Comparison of ENCODE assay signal across 16 cellular contexts in the genomic region with DNA sequence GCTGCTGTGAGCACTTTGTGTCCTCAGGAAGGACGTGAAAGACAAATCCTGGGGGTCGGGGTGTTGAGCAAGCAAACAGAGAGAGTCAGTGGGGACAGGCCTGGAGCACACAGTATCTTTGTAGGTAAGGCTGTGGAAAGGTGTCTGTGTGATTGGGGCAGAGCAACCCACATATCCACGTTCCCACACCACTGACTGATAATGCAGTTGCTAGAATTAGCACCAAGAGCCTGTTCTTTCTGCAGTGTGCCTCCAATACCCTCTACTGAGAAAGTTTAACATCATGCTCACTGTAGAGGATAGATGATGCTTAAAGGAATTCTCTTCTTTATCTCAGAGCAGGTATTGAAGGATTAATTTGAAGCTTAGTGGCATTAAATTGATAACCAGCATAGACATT.
DNase-seq lines count a peak whose midpoint lies in the region; ATAC-seq and TF ChIP-seq lines count a peak whose summit lies in the region.
"Had no signal": no experiment of that assay in that cellular context is flagged by ENCODE, and none has a peak within 500 bp of the region (broad histone marks: within the 10 kb centered on the region; RNA-seq: fewer than 3 reads in every experiment).

No MANE protein-coding gene starts in this region.

- TF ChIP-seq EP300 in esophagus muscularis mucosa (IDR thresholded peaks at IDR 0.05) (no peak), sigmoid colon (IDR thresholded peaks at IDR 0.05) (no peak)

- H3K9me3 Mint-ChIP-seq in naive thymus-derived CD4-positive, alpha-beta T cell = peaks cover 0 to 1% (median 0%) of the 10 kb centered on the region in 11 donors
- H3K9me3 Mint-ChIP-seq: CD8-positive, alpha-beta T cell had no signal

- no peaks in the 10 kb centered on the region for H3K27me3 ChIP-seq in IMR-90 (ENCODE audit: control insufficient read depth, insufficient read depth, low read length)
- H3K27me3 ChIP-seq in esophagus muscularis mucosa = no peaks in the 10 kb centered on the region
- no peaks in the 10 kb centered on the region for H3K27me3 ChIP-seq in sigmoid colon
- no peaks in the 10 kb centered on the region for H3K27me3 ChIP-seq in naive thymus-derived CD4-positive, alpha-beta T cell (ENCODE audit: control insufficient read depth in 2 of 2, insufficient read depth in 2 of 2, low read length in 2 of 2)
- H3K27me3 ChIP-seq: BE2C had no signal

- TF ChIP-seq POLR2A in IMR-90 (IDR thresholded peaks at IDR 0.05; ENCODE audit: low read depth, low read length) (no peak), esophagus muscularis mucosa (IDR thresholded peaks at IDR 0.05; ENCODE audit: low read depth) (no peak), sigmoid colon (IDR thresholded peaks at IDR 0.05) (no peak)

- H4K5ac ChIP-seq in IMR-90 (ENCODE audit: low read depth, low read length) = no peak overlapping the region

- intact Hi-C loops in IMR-90 (cut with micrococcal nuclease) = no loop called here
- intact Hi-C loops in esophagus muscularis mucosa (cut with DNase I) = no loop called here
- intact Hi-C loops in sigmoid colon (cut with DNase I) = loop anchor here (5.0 kb wide), 1 partner anchor 224 kb away; no protein-coding TSS in a partner anchor
- intact Hi-C loops in naive thymus-derived CD4-positive, alpha-beta T cell (cut with micrococcal nuclease) = no loop called here

- H3K18ac ChIP-seq in IMR-90 (ENCODE audit: low read depth, low read length) = no peak overlapping the region

- peaks cover 13% of the 10 kb centered on the region for H3K9me1 ChIP-seq in IMR-90 (ENCODE audit: insufficient read depth, low read length)

- H3K14ac ChIP-seq in IMR-90 (replicated peaks; ENCODE audit: low read depth, low read length) = peak overlapping the region; percentile 45; the same call in 1 of the 2 replicates

- peak overlapping the region; percentile 23; the same call in 1 of the 2 replicates for H2BK20ac ChIP-seq in IMR-90 (ENCODE audit: low read depth, low read length)

- no peak overlapping the region for H3K56ac ChIP-seq in IMR-90 (ENCODE audit: extremely low read depth, insufficient read depth, low read length)

- no peak overlapping the region for H3K23ac ChIP-seq in IMR-90 (ENCODE audit: low read depth, low read length)

- H3K36me3 Mint-ChIP-seq in naive thymus-derived CD4-positive, alpha-beta T cell = peaks cover 0 to 12% (median 9%) of the 10 kb centered on the region in 5 donors

- H3K4me3 ChIP-seq in IMR-90 (ENCODE audit: insufficient read depth, low read depth, low read length) (no peak overlapping the region), esophagus muscularis mucosa (peak overlapping the region in 1 of 4 donors; percentile 8), sigmoid colon (no peak overlapping the region)
- no peak overlapping the region for H3K4me3 ChIP-seq in naive thymus-derived CD4-positive, alpha-beta T cell (ENCODE audit: low read length)
- H3K4me3 ChIP-seq: A549, GM23338 had no signal

- peak overlapping the region; percentile 38 for H3K27ac ChIP-seq in C4-2B
- no peak overlapping the region for H3K27ac ChIP-seq in IMR-90 (ENCODE audit: insufficient read depth, low read length)
- peak overlapping the region; percentile 84 to 86 (median 86) for H3K27ac ChIP-seq in esophagus muscularis mucosa (replicated peaks in 1 of 4)
- H3K27ac ChIP-seq in sigmoid colon = peak overlapping the region; percentile 74 to 84 (median 78)
- H3K27ac ChIP-seq in naive thymus-derived CD4-positive, alpha-beta T cell (ENCODE audit: low read depth, low read length) = no peak overlapping the region
- H3K27ac ChIP-seq: A549 had no signal

- CTCF ChIA-PET in IMR-90 (lab: Yijun Ruan, JAX) = interaction anchor here (1.0 kb wide), 1 partner anchor 13 kb away, joined by 3 read pairs; no protein-coding TSS in a partner anchor
- CTCF ChIA-PET in naive thymus-derived CD4-positive, alpha-beta T cell (lab: Charles Lee) = no interaction called here

- H3K9ac ChIP-seq in IMR-90 (ENCODE audit: low read depth, low read length) = no peak overlapping the region

- H3K4me3 Mint-ChIP-seq in naive thymus-derived CD4-positive, alpha-beta T cell = no peak overlapping the region
- H3K4me3 Mint-ChIP-seq: CD14-positive monocyte; CD8-positive, alpha-beta T cell; GM23338 had no signal

- peaks cover 2% of the 10 kb centered on the region; the same call in 1 of the 2 replicates for H3K4me1 ChIP-seq in IMR-90 (ENCODE audit: control insufficient read depth, insufficient read depth, low read length)
- H3K4me1 ChIP-seq in esophagus muscularis mucosa = peaks cover 5 to 54% (median 34%) of the 10 kb centered on the region in 4 donors
- peaks cover 0 to 27% (median 19%) of the 10 kb centered on the region in 4 donors for H3K4me1 ChIP-seq in sigmoid colon
- H3K4me1 ChIP-seq in naive thymus-derived CD4-positive, alpha-beta T cell (ENCODE audit: control insufficient read depth in 2 of 2, insufficient read depth in 2 of 2, low read length in 2 of 2) = no peaks in the 10 kb centered on the region
- H3K4me1 ChIP-seq: BE2C had no signal

- no peak overlapping the region for H3K4me2 ChIP-seq in IMR-90 (ENCODE audit: low read depth, low read length)
- H3K4me2 ChIP-seq: A549, GM23338 had no signal

- H2BK15ac ChIP-seq in IMR-90 (ENCODE audit: low read depth, low read length) = no peak overlapping the region

- ATAC-seq in IMR-90 (ENCODE audit: low read depth) = no peak
- ATAC-seq in naive thymus-derived CD4-positive, alpha-beta T cell = no peak
- ATAC-seq: A549; CD8-positive, alpha-beta T cell; GM23338 had no signal

- H2BK120ac ChIP-seq in IMR-90 (ENCODE audit: low read depth, low read length) = no peak overlapping the region; the same call in 1 of the 2 replicates

- in situ Hi-C loops in IMR-90 (cut with MboI; ENCODE audit: low sequenced_read_pairs) = no loop called here

- no peak for TF ChIP-seq CTCF in C4-2B (conservative IDR thresholded peaks at IDR 0.05)
- no peak for TF ChIP-seq CTCF in IMR-90 (conservative IDR thresholded peaks at IDR 0.05; ENCODE audit: low read depth, low read length)
- TF ChIP-seq CTCF in esophagus muscularis mucosa (IDR thresholded peaks at IDR 0.05) = no peak
- no peak for TF ChIP-seq CTCF in sigmoid colon (IDR thresholded peaks at IDR 0.05)

- dilution Hi-C loops in IMR-90 (cut with HindIII; ENCODE audit: low sequenced_read_pairs, unreplicated experiment) = no loop called here

- no peaks in the 10 kb centered on the region for H4K20me1 ChIP-seq in IMR-90 (ENCODE audit: insufficient read depth, low read length)

- no peak overlapping the region for H4K8ac ChIP-seq in IMR-90 (ENCODE audit: low read depth in 2 of 2, low read length in 2 of 2)

- WGBS in IMR-90 (ENCODE audit: extremely low coverage in 2 of 2, insufficient read length in 1 of 2), 2 experiments = no CpG with 5 or more reads among the region's 3 CpGs
- 92% methylated on average over 3 of the region's 3 CpGs for WGBS in esophagus muscularis mucosa
- WGBS in sigmoid colon, 2 donors = 94 to 95% methylated on average over 3 of the region's 3 CpGs

- POLR2A ChIA-PET in IMR-90 (lab: Charles Lee; ENCODE audit: unreplicated experiment) = no interaction called here
- POLR2A ChIA-PET in naive thymus-derived CD4-positive, alpha-beta T cell (lab: Charles Lee) = no interaction called here

- peak overlapping the region; percentile 43; the same call in 1 of the 2 replicates for H2AK5ac ChIP-seq in IMR-90 (ENCODE audit: low read depth, low read length)

- no peaks in the 10 kb centered on the region for H3K4me1 Mint-ChIP-seq in naive thymus-derived CD4-positive, alpha-beta T cell
- H3K4me1 Mint-ChIP-seq: CD14-positive monocyte had no signal

- no TSS peak for BruUV-seq in IMR-90 (replicated peaks; lab: Mats Ljungman, UMichigan)

- no peak overlapping the region for H2BK5ac ChIP-seq in IMR-90 (ENCODE audit: low read depth, low read length, poor library complexity, severe bottlenecking)

- no peak for TF ChIP-seq RAD21 in IMR-90 (IDR thresholded peaks at IDR 0.05; ENCODE audit: low read length)

- peaks cover 7% of the 10 kb centered on the region; the same call in 1 of the 2 replicates for H3K36me3 ChIP-seq in IMR-90 (ENCODE audit: control insufficient read depth, insufficient read depth, low read length)
- H3K36me3 ChIP-seq in esophagus muscularis mucosa = peaks cover 0 to 15% (median 4%) of the 10 kb centered on the region in 4 donors
- H3K36me3 ChIP-seq in sigmoid colon = no peaks in the 10 kb centered on the region
- H3K36me3 ChIP-seq in naive thymus-derived CD4-positive, alpha-beta T cell (ENCODE audit: control insufficient read depth in 2 of 3, insufficient read depth in 3 of 3, low read length in 3 of 3) = no peaks in the 10 kb centered on the region
- H3K36me3 ChIP-seq: BE2C had no signal

- H3K79me1 ChIP-seq in IMR-90 (ENCODE audit: low read depth in 1 of 2, low read length in 2 of 2) = peaks cover 22 to 40% of the 10 kb centered on the region in 2 experiments

- H3K4ac ChIP-seq in IMR-90 (ENCODE audit: low read depth, low read length) = peak overlapping the region; percentile 1; the same call in 1 of the 2 replicates

- H4K91ac ChIP-seq in IMR-90 (ENCODE audit: insufficient read depth, low read depth, low read length) = no peak overlapping the region

- H3K27ac Mint-ChIP-seq in naive thymus-derived CD4-positive, alpha-beta T cell = no peak overlapping the region
- H3K27ac Mint-ChIP-seq: CD8-positive, alpha-beta T cell; GM23338 had no signal

- no peak for DNase-seq in IMR-90
- no peak for DNase-seq in esophagus muscularis mucosa (ENCODE audit: extremely low spot score)
- no peak for DNase-seq in sigmoid colon
- no peak for DNase-seq in naive thymus-derived CD4-positive, alpha-beta T cell
- no peak for DNase-seq in NCI-H2227 (lab: John Stamatoyannopoulos, UW; ENCODE audit: unreplicated experiment)
- DNase-seq: BE2C; CD8-positive, alpha-beta T cell; COR-L47; DMS153; DMS79 treated with DMSO at 0.1 percent for 48 hours; EL; H7 had no signal

- H3K9me3 ChIP-seq in IMR-90 (ENCODE audit: control insufficient read depth, insufficient read depth, low read length) = no peaks in the 10 kb centered on the region
- no peaks in the 10 kb centered on the region for H3K9me3 ChIP-seq in esophagus muscularis mucosa
- H3K9me3 ChIP-seq in sigmoid colon = no peaks in the 10 kb centered on the region
- H3K9me3 ChIP-seq in naive thymus-derived CD4-positive, alpha-beta T cell (ENCODE audit: control insufficient read depth in 2 of 3, low read length in 3 of 3) = no peaks in the 10 kb centered on the region
- H3K9me3 ChIP-seq: A549, BE2C had no signal

- H3K27me3 Mint-ChIP-seq in naive thymus-derived CD4-positive, alpha-beta T cell = no peaks in the 10 kb centered on the region

- no peak overlapping the region for H2AFZ ChIP-seq in IMR-90 (replicated peaks; ENCODE audit: low read length, poor library complexity)
- H2AFZ ChIP-seq: GM23338 had no signal

- H2AK9ac ChIP-seq in IMR-90 (replicated peaks; ENCODE audit: low read depth, low read length, poor library complexity) = no peak overlapping the region

TF ChIP-seq in IMR-90, 13 proteins besides CTCF, POLR2A, EP300 and RAD21:
- TF ChIP-seq SMC3 (IDR thresholded peaks at IDR 0.05; ENCODE audit: low read depth, low read length) (no peak), RCOR1 (IDR thresholded peaks at IDR 0.05; ENCODE audit: insufficient replicate concordance, low read length) (no peak), CEBPB (IDR thresholded peaks at IDR 0.05; ENCODE audit: low read depth, low read length) (no peak), FOS (IDR thresholded peaks at IDR 0.05; ENCODE audit: low read depth, low read length) (no peak), MAZ (IDR thresholded peaks at IDR 0.05; ENCODE audit: borderline replicate concordance, low read depth, low read length) (no peak)
TF ChIP-seq in IMR-90: peak in this region for 0.

Comparison
In these comparisons a context has a peak if more than half of its experiments do, and no peak if none do; other contexts are left out.
1. H3K27ac ChIP-seq: peak in C4-2B (single experiment), esophagus muscularis mucosa (4 of 4) and sigmoid colon (4 of 4); none in IMR-90 (single experiment) and naive thymus-derived CD4-positive, alpha-beta T cell (single experiment).